ENCODE assay signal across 24 cellular contexts in genomic region chr5:9707766-9708462, GRCh38.
DNase-seq lines count a peak whose midpoint lies in the region; ATAC-seq, FAIRE-seq and TF ChIP-seq lines count a peak whose summit lies in the region.
"Had no signal": no experiment of that assay in that cellular context is flagged by ENCODE, and none has a peak within 500 bp of the region (broad histone marks: within the 10 kb centered on the region; RNA-seq: fewer than 3 reads in every experiment).

No MANE protein-coding gene starts in this region.

- peak overlapping the region; percentile 80 for H3K27ac Mint-ChIP-seq in astrocyte (ENCODE audit: unreplicated experiment)
- no peak overlapping the region for H3K27ac Mint-ChIP-seq in activated naive CD4-positive, alpha-beta T cell treated with anti-CD3 and anti-CD28 coated beads, Interleukin-2, amount 10 ng/mL, durations not matched to agents 7 days and 5 days
- no peak overlapping the region for H3K27ac Mint-ChIP-seq in activated CD8-positive, alpha-beta memory T cell treated with anti-CD3 and anti-CD28 coated beads, Interleukin-2, amount 10 ng/mL, durations not matched to agents 7 days and 5 days

- H3K4me2 ChIP-seq in IMR-90 (ENCODE audit: low read depth, low read length) (no peak overlapping the region), astrocyte (ENCODE audit: low read length) (no peak overlapping the region), smooth muscle cell (peak overlapping the region; percentile 76)
- H3K4me2 ChIP-seq: A549, KMS-11 had no signal

- dilution Hi-C loops in IMR-90 (cut with HindIII; ENCODE audit: low sequenced_read_pairs, unreplicated experiment) = no loop called here

- H4K91ac ChIP-seq in IMR-90 (ENCODE audit: insufficient read depth, low read depth, low read length) = peak overlapping the region; percentile 61

- H3K36me3 ChIP-seq in IMR-90 (ENCODE audit: control insufficient read depth, insufficient read depth, low read length) = no peaks in the 10 kb centered on the region
- no peaks in the 10 kb centered on the region for H3K36me3 ChIP-seq in astrocyte (ENCODE audit: insufficient read depth, low read length)
- H3K36me3 ChIP-seq in smooth muscle cell (ENCODE audit: low read depth) = no peaks in the 10 kb centered on the region
- H3K36me3 ChIP-seq: BE2C had no signal

- no peak overlapping the region for H2AK9ac ChIP-seq in IMR-90 (replicated peaks; ENCODE audit: low read depth, low read length, poor library complexity)

- TF ChIP-seq CTCF in IMR-90 (conservative IDR thresholded peaks at IDR 0.05; ENCODE audit: low read depth, low read length) = no peak
- no peak for TF ChIP-seq CTCF in astrocyte (IDR thresholded peaks at IDR 0.05; ENCODE audit: insufficient read depth, low read depth, low read length)
- no peak for TF ChIP-seq CTCF in smooth muscle cell (IDR thresholded peaks at IDR 0.05; ENCODE audit: borderline replicate concordance, insufficient read depth, poor library complexity, severe bottlenecking)

- H3K79me2 ChIP-seq in astrocyte (ENCODE audit: insufficient read depth, low read length) (no peaks in the 10 kb centered on the region), smooth muscle cell (ENCODE audit: low read depth) (no peaks in the 10 kb centered on the region)

- H3F3A ChIP-seq in smooth muscle cell (ENCODE audit: low read depth) = no peaks in the 10 kb centered on the region

- no peak overlapping the region for H3K56ac ChIP-seq in IMR-90 (ENCODE audit: extremely low read depth, insufficient read depth, low read length)

- H4K20me1 ChIP-seq in IMR-90 (ENCODE audit: insufficient read depth, low read length) = no peaks in the 10 kb centered on the region
- no peaks in the 10 kb centered on the region for H4K20me1 ChIP-seq in astrocyte (ENCODE audit: insufficient read depth, low read length)
- no peaks in the 10 kb centered on the region for H4K20me1 ChIP-seq in smooth muscle cell (ENCODE audit: low read depth)

- H2BK20ac ChIP-seq in IMR-90 (ENCODE audit: low read depth, low read length) = peak overlapping the region; percentile 6; the same call in 1 of the 2 replicates

- WGBS in IMR-90 (ENCODE audit: extremely low coverage in 2 of 2, insufficient read length in 1 of 2), 2 experiments = 100% methylated on average over 4 of the region's 12 CpGs; no CpG with 5 or more reads in 1 of the 2 experiments
- WGBS in smooth muscle cell (ENCODE audit: low lambda C conversion rate) = 39% methylated on average over 12 of the region's 12 CpGs

- H3K4ac ChIP-seq in IMR-90 (ENCODE audit: low read depth, low read length) = peak overlapping the region; percentile 30

- no peak for TF ChIP-seq RAD21 in IMR-90 (IDR thresholded peaks at IDR 0.05; ENCODE audit: low read length)

- H3K4me1 ChIP-seq in IMR-90 (ENCODE audit: control insufficient read depth, insufficient read depth, low read length) (peaks cover 4% of the 10 kb centered on the region), astrocyte (ENCODE audit: insufficient read depth, low read length) (peaks cover 7% of the 10 kb centered on the region), smooth muscle cell (ENCODE audit: low read depth) (peaks cover 4% of the 10 kb centered on the region)
- H3K4me1 ChIP-seq: A549, BE2C had no signal

- H3K9me3 ChIP-seq in IMR-90 (ENCODE audit: control insufficient read depth, insufficient read depth, low read length) (no peaks in the 10 kb centered on the region), astrocyte (ENCODE audit: insufficient read depth, low read depth, low read length) (no peaks in the 10 kb centered on the region), smooth muscle cell (replicated peaks; ENCODE audit: low read depth) (no peaks in the 10 kb centered on the region)
- H3K9me3 ChIP-seq: A549, BE2C had no signal

- in situ Hi-C loops in IMR-90 (cut with MboI; ENCODE audit: low sequenced_read_pairs) = no loop called here

- H2BK15ac ChIP-seq in IMR-90 (ENCODE audit: low read depth, low read length) = no peak overlapping the region

- H2BK120ac ChIP-seq in IMR-90 (ENCODE audit: low read depth, low read length) = peak overlapping the region; percentile 17

- no peaks in the 10 kb centered on the region for H3K79me1 ChIP-seq in IMR-90 (ENCODE audit: low read depth in 1 of 2, low read length in 2 of 2)

- H3K36me3 Mint-ChIP-seq in astrocyte (ENCODE audit: low read depth, unreplicated experiment) = no peaks in the 10 kb centered on the region
- no peaks in the 10 kb centered on the region for H3K36me3 Mint-ChIP-seq in activated naive CD4-positive, alpha-beta T cell treated with anti-CD3 and anti-CD28 coated beads, Interleukin-2, amount 10 ng/mL, durations not matched to agents 7 days and 5 days
- no peaks in the 10 kb centered on the region for H3K36me3 Mint-ChIP-seq in activated CD8-positive, alpha-beta memory T cell treated with anti-CD3 and anti-CD28 coated beads, Interleukin-2, amount 10 ng/mL, durations not matched to agents 7 days and 5 days

- intact Hi-C loops in IMR-90 (cut with micrococcal nuclease) = no loop called here

- no peak overlapping the region for H4K5ac ChIP-seq in IMR-90 (ENCODE audit: low read depth, low read length)

- peaks cover 3% of the 10 kb centered on the region; the same call in 1 of the 2 replicates for H3K9me1 ChIP-seq in IMR-90 (ENCODE audit: insufficient read depth, low read length)

- POLR2A ChIA-PET in IMR-90 (lab: Charles Lee; ENCODE audit: unreplicated experiment) = interaction anchor here (0.8 to 1.5 kb wide), 2 partner anchors 9 to 160 kb away, joined by 4 to 6 read pairs; no protein-coding TSS in a partner anchor

- no peak for ATAC-seq in IMR-90 (ENCODE audit: low read depth)
- no peak for ATAC-seq in activated CD8-positive, alpha-beta memory T cell treated with anti-CD3 and anti-CD28 coated beads, Interleukin-2, amount 10 ng/mL, durations not matched to agents 7 days and 5 days
- ATAC-seq: A549, HCT116, Right ventricle myocardium inferior had no signal

- H3K4me3 ChIP-seq in IMR-90 (ENCODE audit: insufficient read depth, low read depth, low read length) = no peak overlapping the region
- no peak overlapping the region for H3K4me3 ChIP-seq in astrocyte (ENCODE audit: insufficient read depth, low read depth, low read length)
- no peak overlapping the region for H3K4me3 ChIP-seq in smooth muscle cell
- H3K4me3 ChIP-seq: A549 had no signal

- peaks cover 4% of the 10 kb centered on the region for H3K9me3 Mint-ChIP-seq in astrocyte (ENCODE audit: unreplicated experiment)
- H3K9me3 Mint-ChIP-seq in activated naive CD4-positive, alpha-beta T cell treated with anti-CD3 and anti-CD28 coated beads, Interleukin-2, amount 10 ng/mL, durations not matched to agents 7 days and 5 days = no peaks in the 10 kb centered on the region
- no peaks in the 10 kb centered on the region for H3K9me3 Mint-ChIP-seq in activated CD8-positive, alpha-beta memory T cell treated with anti-CD3 and anti-CD28 coated beads, Interleukin-2, amount 10 ng/mL, durations not matched to agents 7 days and 5 days (ENCODE audit: low read depth)

- no peak for DNase-seq in IMR-90
- DNase-seq in astrocyte (ENCODE audit: low read depth) = no peak
- peak; percentile 6 for DNase-seq in medulla oblongata (ENCODE audit: extremely low spot score)
- DNase-seq in smooth muscle cell (lab: John Stamatoyannopoulos, UW; ENCODE audit: unreplicated experiment) = no peak
- DNase-seq in Kasumi-1 (lab: John Stamatoyannopoulos, UW) = no peak
- DNase-seq in activated naive CD4-positive, alpha-beta T cell treated with anti-CD3 and anti-CD28 coated beads, Interleukin-2, amount 10 ng/mL, durations not matched to agents 7 days and 5 days = no peak
- DNase-seq in activated CD8-positive, alpha-beta memory T cell treated with anti-CD3 and anti-CD28 coated beads, Interleukin-2, amount 10 ng/mL, durations not matched to agents 7 days and 5 days = no peak
- DNase-seq: BE2C, DMS53, EL, MV-4-11, NCI-H1105 treated with DMSO at 0.1 percent for 48 hours, NCI-H1694, NCI-H2081, NCI-H2171, NCI-H524 treated with DMSO at 0.1 percent for 48 hours, NCI-H82 had no signal

- no peak overlapping the region for H3K23ac ChIP-seq in IMR-90 (ENCODE audit: low read depth, low read length)

- H3K27ac ChIP-seq in IMR-90 (ENCODE audit: insufficient read depth, low read length) (no peak overlapping the region), astrocyte (ENCODE audit: low read depth, low read length) (no peak overlapping the region), smooth muscle cell (ENCODE audit: low read depth) (peak overlapping the region; percentile 61)
- H3K27ac ChIP-seq: A549, KMS-11 had no signal

- H2BK5ac ChIP-seq in IMR-90 (ENCODE audit: low read depth, low read length, poor library complexity, severe bottlenecking) = no peak overlapping the region

- no peak overlapping the region for H3K4me3 Mint-ChIP-seq in astrocyte (ENCODE audit: unreplicated experiment)
- no peak overlapping the region for H3K4me3 Mint-ChIP-seq in activated naive CD4-positive, alpha-beta T cell treated with anti-CD3 and anti-CD28 coated beads, Interleukin-2, amount 10 ng/mL, durations not matched to agents 7 days and 5 days
- no peak overlapping the region for H3K4me3 Mint-ChIP-seq in activated CD8-positive, alpha-beta memory T cell treated with anti-CD3 and anti-CD28 coated beads, Interleukin-2, amount 10 ng/mL, durations not matched to agents 7 days and 5 days

- H3K9ac ChIP-seq in IMR-90 (ENCODE audit: low read depth, low read length) (no peak overlapping the region), astrocyte (ENCODE audit: low read length) (no peak overlapping the region), smooth muscle cell (ENCODE audit: low read depth) (no peak overlapping the region)
- H3K9ac ChIP-seq: KMS-11 had no signal

- no peak overlapping the region; the same call in 1 of the 2 replicates for H3K14ac ChIP-seq in IMR-90 (replicated peaks; ENCODE audit: low read depth, low read length)

- no peak for FAIRE-seq in astrocyte (lab: Jason Lieb, UNC)
- FAIRE-seq: A549, D721Med, HTR-8/SVneo, RCC 7860 had no signal

- peaks cover 14% of the 10 kb centered on the region for H3K4me1 Mint-ChIP-seq in astrocyte (ENCODE audit: low read depth, unreplicated experiment)
- no peaks in the 10 kb centered on the region for H3K4me1 Mint-ChIP-seq in activated naive CD4-positive, alpha-beta T cell treated with anti-CD3 and anti-CD28 coated beads, Interleukin-2, amount 10 ng/mL, durations not matched to agents 7 days and 5 days
- no peaks in the 10 kb centered on the region for H3K4me1 Mint-ChIP-seq in activated CD8-positive, alpha-beta memory T cell treated with anti-CD3 and anti-CD28 coated beads, Interleukin-2, amount 10 ng/mL, durations not matched to agents 7 days and 5 days

- no TSS peak for BruUV-seq in IMR-90 (replicated peaks; lab: Mats Ljungman, UMichigan)

- H4K8ac ChIP-seq in IMR-90 (ENCODE audit: low read depth in 2 of 2, low read length in 2 of 2) = peak overlapping the region; percentile 12; a peak in 1 of 4 replicates

- H3K27me3 ChIP-seq in IMR-90 (ENCODE audit: control insufficient read depth, insufficient read depth, low read length) = no peaks in the 10 kb centered on the region
- no peaks in the 10 kb centered on the region for H3K27me3 ChIP-seq in astrocyte (ENCODE audit: insufficient read depth, low read length)
- no peaks in the 10 kb centered on the region for H3K27me3 ChIP-seq in smooth muscle cell (ENCODE audit: low read depth)
- H3K27me3 ChIP-seq: BE2C had no signal

- CTCF ChIA-PET in IMR-90 (lab: Yijun Ruan, JAX) = interaction anchor here (0.6 kb wide), 1 partner anchor 83 kb away, joined by 3 read pairs; no protein-coding TSS in a partner anchor
- CTCF ChIA-PET in activated naive CD4-positive, alpha-beta T cell treated with anti-CD3 and anti-CD28 coated beads, Interleukin-2, amount 10 ng/mL, durations not matched to agents 7 days and 5 days (lab: Charles Lee) = interaction anchor here (0.6 kb wide), 1 partner anchor 191 kb away, joined by 3 read pairs; no protein-coding TSS in a partner anchor
- CTCF ChIA-PET in activated CD8-positive, alpha-beta memory T cell treated with anti-CD3 and anti-CD28 coated beads, Interleukin-2, amount 10 ng/mL, durations not matched to agents 7 days and 5 days (lab: Charles Lee) = no interaction called here

- H3K27me3 Mint-ChIP-seq in astrocyte (ENCODE audit: low read depth, unreplicated experiment) = no peaks in the 10 kb centered on the region
- H3K27me3 Mint-ChIP-seq in activated naive CD4-positive, alpha-beta T cell treated with anti-CD3 and anti-CD28 coated beads, Interleukin-2, amount 10 ng/mL, durations not matched to agents 7 days and 5 days = no peaks in the 10 kb centered on the region
- no peaks in the 10 kb centered on the region for H3K27me3 Mint-ChIP-seq in activated CD8-positive, alpha-beta memory T cell treated with anti-CD3 and anti-CD28 coated beads, Interleukin-2, amount 10 ng/mL, durations not matched to agents 7 days and 5 days

- peak overlapping the region; percentile 74 for H2AFZ ChIP-seq in IMR-90 (replicated peaks; ENCODE audit: low read length, poor library complexity)
- no peak overlapping the region for H2AFZ ChIP-seq in astrocyte (ENCODE audit: low read depth, low read length)
- peak overlapping the region; percentile 35 for H2AFZ ChIP-seq in smooth muscle cell (ENCODE audit: low read depth)

- H2AK5ac ChIP-seq in IMR-90 (ENCODE audit: low read depth, low read length) = 0 out of 2 replicates have a peak overlapping the region, but pooled peaks have one; percentile 5

- TF ChIP-seq POLR2A in IMR-90 (IDR thresholded peaks at IDR 0.05; ENCODE audit: low read depth, low read length) = no peak

- no peak overlapping the region for H3K18ac ChIP-seq in IMR-90 (ENCODE audit: low read depth, low read length)
